Comparison of ENCODE assay signal across 8 cellular contexts in the genomic region with DNA sequence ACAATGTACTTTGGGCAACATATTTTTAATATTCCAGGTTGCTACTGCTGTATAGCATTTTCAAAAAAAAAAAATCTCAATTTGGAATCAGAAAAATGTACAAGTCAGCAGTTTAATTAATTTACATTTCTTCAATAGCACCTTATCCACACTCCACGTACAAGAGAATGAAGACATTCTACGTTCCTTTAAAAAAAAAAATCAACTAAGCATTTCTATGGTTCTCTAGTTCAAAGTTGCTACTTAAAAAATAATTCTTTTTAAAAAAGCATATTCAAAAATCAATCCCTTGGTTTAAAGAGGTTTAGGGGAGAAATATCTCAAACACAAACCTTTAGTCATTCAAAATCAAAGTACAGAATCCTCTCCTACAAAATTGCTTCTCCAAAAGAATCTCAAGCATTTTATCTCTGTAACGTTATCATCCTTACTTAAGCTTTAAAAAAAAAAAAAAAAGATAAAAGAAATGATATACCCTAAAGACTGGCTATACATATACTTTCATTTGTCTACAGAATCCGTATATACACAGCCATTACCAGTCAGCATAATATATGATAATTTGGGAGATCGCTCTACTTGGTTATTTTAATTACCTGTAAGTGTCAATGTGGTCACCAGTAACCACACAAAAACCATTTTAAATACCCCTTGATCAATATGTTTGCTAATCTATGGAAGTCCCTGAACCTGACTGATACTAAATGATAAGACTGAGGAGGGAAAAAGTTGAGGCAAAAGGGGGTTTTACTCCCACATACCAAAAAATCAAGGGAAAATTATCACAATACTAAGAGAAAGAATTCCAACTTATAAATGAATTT. TPM values are rescaled to one million over a fixed set of nuclear protein-coding genes. Genes with fewer than 3 reads are reported as not detected.
A peak's percentile ranks its signal among the peaks of the same experiment; 100 is the strongest.
DNase-seq lines count a peak whose midpoint lies in the region; ATAC-seq and TF ChIP-seq lines count a peak whose summit lies in the region.

No MANE protein-coding gene starts in this region.

- no CpG with 5 or more reads among the region's 5 CpGs for WGBS in IMR-90 (ENCODE audit: extremely low coverage in 2 of 2, insufficient read length in 1 of 2), 2 experiments
- WGBS in mammary epithelial cell (ENCODE audit: low coverage, missing lambda C conversion rate), result 21% methylated on average over 5 of the region's 5 CpGs

- no peak overlapping the region for H2BK120ac ChIP-seq in IMR-90 (ENCODE audit: low read depth, low read length)

- no peak for TF ChIP-seq CTCF in BJ (IDR thresholded peaks at IDR 0.05; ENCODE audit: insufficient read depth, low read depth, low read length)
- no peak for TF ChIP-seq CTCF in IMR-90 (conservative IDR thresholded peaks at IDR 0.05; ENCODE audit: low read depth, low read length)
- TF ChIP-seq CTCF in mammary epithelial cell (conservative IDR thresholded peaks at IDR 0.05 in 1 of 2, IDR thresholded peaks at IDR 0.05 in 1 of 2; ENCODE audit: extremely low read depth in 1 of 2, insufficient read depth in 1 of 2, low read depth in 1 of 2, low read length in 2 of 2), result no peak

- peaks cover 0 to 7% (median 0%) of the 10 kb centered on the region in 5 donors for H3K27me3 Mint-ChIP-seq in naive thymus-derived CD4-positive, alpha-beta T cell

- H4K5ac ChIP-seq in IMR-90 (ENCODE audit: low read depth, low read length), result no peak overlapping the region

- ATAC-seq in IMR-90 (ENCODE audit: low read depth) (no peak), GM18909 (IDR thresholded peaks at IDR 0.05; ENCODE audit: poor library complexity, unreplicated experiment) (no peak), HG03039 (IDR thresholded peaks at IDR 0.05; ENCODE audit: unreplicated experiment) (no peak)
- no peak for ATAC-seq in naive thymus-derived CD4-positive, alpha-beta T cell

- no peak overlapping the region for H2BK15ac ChIP-seq in IMR-90 (ENCODE audit: low read depth, low read length)

- H3K27me3 ChIP-seq in BJ (ENCODE audit: control insufficient read depth, insufficient read depth, low read length) (no peaks in the 10 kb centered on the region), IMR-90 (ENCODE audit: control insufficient read depth, insufficient read depth, low read length) (no peaks in the 10 kb centered on the region), mammary epithelial cell (ENCODE audit: insufficient read depth, low read length) (no peaks in the 10 kb centered on the region)
- no peaks in the 10 kb centered on the region for H3K27me3 ChIP-seq in naive thymus-derived CD4-positive, alpha-beta T cell (ENCODE audit: control insufficient read depth in 2 of 2, insufficient read depth in 2 of 2, low read length in 2 of 2)

- H2AFZ ChIP-seq in IMR-90 (replicated peaks; ENCODE audit: low read length, poor library complexity) (no peak overlapping the region), mammary epithelial cell (ENCODE audit: low read depth, low read length) (no peak overlapping the region)

- BruUV-seq in IMR-90 (replicated peaks; lab: Mats Ljungman, UMichigan) (no TSS peak), mammary epithelial cell (replicated peaks; lab: Mats Ljungman, UMichigan) (no TSS peak)

- H3K4ac ChIP-seq in IMR-90 (ENCODE audit: low read depth, low read length), result no peak overlapping the region

- DNase-seq in BJ (ENCODE audit: low read depth) (no peak), IMR-90 (no peak), mammary epithelial cell (no peak), GM19240 (ENCODE audit: insufficient read length, low spot score) (no peak), anterior cingulate cortex (lab: John Stamatoyannopoulos, UW) (no peak)
- no peak for DNase-seq in naive thymus-derived CD4-positive, alpha-beta T cell

- H3K36me3 ChIP-seq in BJ (ENCODE audit: control insufficient read depth, insufficient read depth, low read length), result no peaks in the 10 kb centered on the region
- no peaks in the 10 kb centered on the region for H3K36me3 ChIP-seq in IMR-90 (ENCODE audit: control insufficient read depth, insufficient read depth, low read length)
- no peaks in the 10 kb centered on the region for H3K36me3 ChIP-seq in mammary epithelial cell (ENCODE audit: insufficient read depth, low read length)
- peaks cover 0 to 5% (median 0%) of the 10 kb centered on the region in 3 experiments for H3K36me3 ChIP-seq in naive thymus-derived CD4-positive, alpha-beta T cell (ENCODE audit: control insufficient read depth in 2 of 3, insufficient read depth in 3 of 3, low read length in 3 of 3)

- CTCF ChIA-PET in BJ (lab: Yijun Ruan, JAX) (no interaction called here), IMR-90 (lab: Yijun Ruan, JAX) (interaction anchor here (0.6 to 1.0 kb wide), 4 partner anchors 96 to 1793 kb away, joined by 3 to 6 read pairs (median 4); no protein-coding TSS in a partner anchor), mammary epithelial cell (lab: Charles Lee; ENCODE audit: low non-redundant PET) (no interaction called here)
- CTCF ChIA-PET in naive thymus-derived CD4-positive, alpha-beta T cell (lab: Charles Lee), result no interaction called here

- H4K8ac ChIP-seq in IMR-90 (ENCODE audit: low read depth in 2 of 2, low read length in 2 of 2), result no peak overlapping the region

- H3K18ac ChIP-seq in IMR-90 (ENCODE audit: low read depth, low read length), result no peak overlapping the region

- peaks cover 4 to 28% of the 10 kb centered on the region in 2 experiments; a peak in 3 of 4 replicates for H3K79me1 ChIP-seq in IMR-90 (ENCODE audit: low read depth in 1 of 2, low read length in 2 of 2)

- H3K4me1 ChIP-seq in IMR-90 (ENCODE audit: control insufficient read depth, insufficient read depth, low read length) (no peaks in the 10 kb centered on the region), mammary epithelial cell (ENCODE audit: insufficient read depth, low read length) (peaks cover 4% of the 10 kb centered on the region)
- peaks cover 13 to 20% of the 10 kb centered on the region in 2 donors for H3K4me1 ChIP-seq in naive thymus-derived CD4-positive, alpha-beta T cell (ENCODE audit: control insufficient read depth in 2 of 2, insufficient read depth in 2 of 2, low read length in 2 of 2)

- peaks cover 4% of the 10 kb centered on the region; the same call in 1 of the 2 replicates for H3K9me1 ChIP-seq in IMR-90 (ENCODE audit: insufficient read depth, low read length)

- no peak overlapping the region for H2AK9ac ChIP-seq in IMR-90 (replicated peaks; ENCODE audit: low read depth, low read length, poor library complexity)

- peaks cover 30 to 61% (median 49%) of the 10 kb centered on the region in 7 donors for H3K4me1 Mint-ChIP-seq in naive thymus-derived CD4-positive, alpha-beta T cell

- no peak overlapping the region for H3K27ac ChIP-seq in IMR-90 (ENCODE audit: insufficient read depth, low read length)
- peak overlapping the region; percentile 65 for H3K27ac ChIP-seq in mammary epithelial cell (ENCODE audit: insufficient read depth, low read depth, low read length)
- H3K27ac ChIP-seq in naive thymus-derived CD4-positive, alpha-beta T cell (ENCODE audit: low read depth, low read length), result no peak overlapping the region

- no peaks in the 10 kb centered on the region for H3K9me3 ChIP-seq in IMR-90 (ENCODE audit: control insufficient read depth, insufficient read depth, low read length)
- no peaks in the 10 kb centered on the region for H3K9me3 ChIP-seq in mammary epithelial cell (replicated peaks; ENCODE audit: insufficient read depth, low read length)
- H3K9me3 ChIP-seq in naive thymus-derived CD4-positive, alpha-beta T cell (ENCODE audit: control insufficient read depth in 2 of 3, low read length in 3 of 3), result no peaks in the 10 kb centered on the region

- H4K20me1 ChIP-seq in IMR-90 (ENCODE audit: insufficient read depth, low read length), result peaks cover 63% of the 10 kb centered on the region
- H4K20me1 ChIP-seq in mammary epithelial cell (ENCODE audit: insufficient read depth, low read length), result no peaks in the 10 kb centered on the region

- H3K9me3 Mint-ChIP-seq in naive thymus-derived CD4-positive, alpha-beta T cell, result peaks cover 0 to 9% (median 0%) of the 10 kb centered on the region in 11 donors

- H3K4me3 ChIP-seq in BJ (ENCODE audit: low read depth, low read length) (peak overlapping the region; percentile 48), IMR-90 (ENCODE audit: insufficient read depth, low read depth, low read length) (no peak overlapping the region), mammary epithelial cell (replicated peaks in 1 of 3; ENCODE audit: insufficient read depth in 1 of 3, low read depth in 2 of 3, low read length in 3 of 3) (peak overlapping the region; percentile 72 to 91 (median 89))
- H3K4me3 ChIP-seq in naive thymus-derived CD4-positive, alpha-beta T cell (ENCODE audit: low read length), result peak overlapping the region; percentile 16

- no peak overlapping the region for H3K56ac ChIP-seq in IMR-90 (ENCODE audit: extremely low read depth, insufficient read depth, low read length)

- H4K91ac ChIP-seq in IMR-90 (ENCODE audit: insufficient read depth, low read depth, low read length), result no peak overlapping the region

- POLR2A ChIA-PET in BJ (lab: Charles Lee) (interaction anchor here (0.6 kb wide), 1 partner anchor 259 kb away, joined by 4 read pairs; no protein-coding TSS in a partner anchor), IMR-90 (lab: Charles Lee; ENCODE audit: unreplicated experiment) (no interaction called here)
- POLR2A ChIA-PET in naive thymus-derived CD4-positive, alpha-beta T cell (lab: Charles Lee), result no interaction called here

- dilution Hi-C loops in IMR-90 (cut with HindIII; ENCODE audit: low sequenced_read_pairs, unreplicated experiment) (no loop called here), mammary epithelial cell (cut with HindIII; ENCODE audit: low sequenced_read_pairs) (no loop called here)

- H2AK5ac ChIP-seq in IMR-90 (ENCODE audit: low read depth, low read length), result no peak overlapping the region

- no peak for TF ChIP-seq POLR2A in IMR-90 (IDR thresholded peaks at IDR 0.05; ENCODE audit: low read depth, low read length)

- no peak overlapping the region for H2BK5ac ChIP-seq in IMR-90 (ENCODE audit: low read depth, low read length, poor library complexity, severe bottlenecking)

- H2BK20ac ChIP-seq in IMR-90 (ENCODE audit: low read depth, low read length), result no peak overlapping the region

- H3K79me2 ChIP-seq in mammary epithelial cell (ENCODE audit: insufficient read depth, low read length), result peaks cover 75% of the 10 kb centered on the region

- peak overlapping the region; percentile 88 to 99 (median 96) for H3K4me3 Mint-ChIP-seq in naive thymus-derived CD4-positive, alpha-beta T cell

- intact Hi-C loops in IMR-90 (cut with micrococcal nuclease) (loop anchor here (5.0 kb wide), 3 partner anchors 132 to 418 kb away; no protein-coding TSS in a partner anchor), mammary epithelial cell (cut with micrococcal nuclease) (loop anchor here (5.0 to 10.0 kb wide), 2 partner anchors 132 to 430 kb away; no protein-coding TSS in a partner anchor)
- intact Hi-C loops in naive thymus-derived CD4-positive, alpha-beta T cell (cut with micrococcal nuclease), result loop anchor here (2.0 to 5.0 kb wide), 3 partner anchors 14 to 277 kb away; no protein-coding TSS in a partner anchor

- in situ Hi-C loops in IMR-90 (cut with MboI; ENCODE audit: low sequenced_read_pairs) (no loop called here), mammary epithelial cell (cut with MboI; ENCODE audit: low sequenced_read_pairs in 2 of 2) (loop anchor here in 1 of 2 donors (25.0 kb wide), 1 partner anchor 338 kb away; no protein-coding TSS in a partner anchor)

- peak overlapping the region in 4 of 9 donors; percentile 22 to 76 (median 42) for H3K27ac Mint-ChIP-seq in naive thymus-derived CD4-positive, alpha-beta T cell

- H3K23ac ChIP-seq in IMR-90 (ENCODE audit: low read depth, low read length), result peak overlapping the region; percentile 51; the same call in 1 of the 2 replicates

- peaks cover 0 to 8% (median 3%) of the 10 kb centered on the region in 5 donors for H3K36me3 Mint-ChIP-seq in naive thymus-derived CD4-positive, alpha-beta T cell

- H3K9ac ChIP-seq in IMR-90 (ENCODE audit: low read depth, low read length) (no peak overlapping the region), mammary epithelial cell (ENCODE audit: insufficient read depth, low read length) (peak overlapping the region; percentile 83)

- H3K4me2 ChIP-seq in IMR-90 (ENCODE audit: low read depth, low read length) (peak overlapping the region; percentile 76; the same call in 1 of the 2 replicates), mammary epithelial cell (ENCODE audit: insufficient read depth, low read depth, low read length) (peak overlapping the region; percentile 90)

- no peak for TF ChIP-seq RAD21 in IMR-90 (IDR thresholded peaks at IDR 0.05; ENCODE audit: low read length)

- H3K14ac ChIP-seq in IMR-90 (replicated peaks; ENCODE audit: low read depth, low read length), result no peak overlapping the region

RNA-seq across cellular contexts. Expression of a gene that starts 2.7 kb away (rescaled TPM):
- 43.7 and 46.3 TPM in 2 replicates for polyA plus RNA-seq in BJ (2011; rRNA removed)
- 143 and 144 TPM in 2 replicates for polyA minus RNA-seq in BJ (2011; rRNA and poly(A)+ RNA removed)
- 49.1 and 93.3 TPM in 2 replicates for total RNA-seq in IMR-90 (2012; rRNA removed)
- 17.9 and 18.1 TPM in 2 replicates for polyA plus RNA-seq in IMR-90 (2012; rRNA removed)
- polyA plus RNA-seq in IMR-90 (2012; cell fraction: cytosol; rRNA removed), result 7.7 and 9.4 TPM in 2 replicates
- 15.3 and 42.2 TPM in 2 replicates for polyA plus RNA-seq in IMR-90 (2012; cell fraction: nucleus; rRNA removed; ENCODE audit: low replicate concordance)
- total RNA-seq in mammary epithelial cell, result 100 to 1,000 TPM in 1 of 2 donors, 10 to 100 TPM in 1; 85.6 to 140 TPM
- 20.5 TPM for polyA plus RNA-seq in mammary epithelial cell
- polyA minus RNA-seq in mammary epithelial cell, result 61.0 TPM
- 100 to 1,000 TPM in 4 of 5 experiments, 10 to 100 TPM in 1; 94.0 to 283 (median 180) TPM for total RNA-seq in naive thymus-derived CD4-positive, alpha-beta T cell
- 10 to 100 TPM in 1 of 2 donors, 1 to 10 TPM in 1; 8.3 to 12.9 TPM for polyA plus RNA-seq in naive thymus-derived CD4-positive, alpha-beta T cell
